ENCODE assay signal across 37 cellular contexts in the genomic region with DNA sequence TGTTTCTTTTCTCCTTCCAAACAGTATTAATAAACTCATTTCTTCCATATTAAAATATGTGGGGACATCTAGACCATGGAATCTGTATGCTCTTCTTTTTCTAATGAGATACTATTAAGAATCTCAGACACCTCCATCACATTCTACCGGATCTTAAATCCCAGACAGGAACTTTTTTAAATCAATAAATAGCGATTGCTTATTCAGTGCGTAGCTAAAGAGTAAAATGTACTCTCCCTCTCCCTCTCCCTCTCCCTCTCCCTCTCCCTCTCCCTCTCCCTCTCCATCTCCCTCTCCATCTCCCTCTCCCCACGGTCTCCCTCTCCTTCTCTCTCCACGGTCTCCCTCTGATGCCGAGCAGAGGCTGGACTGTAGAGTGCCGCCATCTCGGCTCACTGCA.
A peak's percentile ranks its signal among the peaks of the same experiment; 100 is the strongest.
DNase-seq lines count a peak whose midpoint lies in the region; ATAC-seq, FAIRE-seq and TF ChIP-seq lines count a peak whose summit lies in the region.
"Had no signal": no experiment of that assay in that cellular context is flagged by ENCODE, and none has a peak within 500 bp of the region (broad histone marks: within the 10 kb centered on the region; RNA-seq: fewer than 3 reads in every experiment).

No MANE protein-coding gene starts in this region.

- H3K4me2 ChIP-seq in HepG2 (ENCODE audit: low read depth, low read length) (no peak overlapping the region), K562 (ENCODE audit: insufficient read depth, low read length) (no peak overlapping the region)
- H3K4me2 ChIP-seq: A549; BLaER1; BLaER1 treated with 17β-estradiol and CSF1 and Interleukin-3, amounts not matched to agents 10 nM and 100 nM had no signal

- TF ChIP-seq POLR2A in HepG2 (IDR thresholded peaks at IDR 0.05; ENCODE audit: insufficient read depth in 1 of 2, low read depth in 2 of 2, low read length in 2 of 2): no peak
- no peak for TF ChIP-seq POLR2A in right lobe of liver (IDR thresholded peaks at IDR 0.05)
- TF ChIP-seq POLR2A in K562 (conservative IDR thresholded peaks at IDR 0.05): no peak
- no peak for TF ChIP-seq POLR2A in testis (IDR thresholded peaks at IDR 0.05)

- no peaks in the 10 kb centered on the region for H3K79me2 ChIP-seq in HepG2 (ENCODE audit: insufficient read depth, low read length)
- no peaks in the 10 kb centered on the region for H3K79me2 ChIP-seq in K562 (ENCODE audit: control insufficient read depth, insufficient read depth, low read length)

- CTCF ChIA-PET in HepG2 (lab: Yijun Ruan, JAX; ENCODE audit: low intra/inter-chr PET ratio, low total read pairs) (no interaction called here), K562 (lab: Yijun Ruan, JAX; ENCODE audit: low intra/inter-chr PET ratio) (no interaction called here)

- peaks cover 22% of the 10 kb centered on the region for H3K27me3 Mint-ChIP-seq in central memory CD8-positive, alpha-beta T cell
- H3K27me3 Mint-ChIP-seq: CD4-positive, alpha-beta T cell had no signal

- H3K36me3 ChIP-seq in HepG2 (replicated peaks in 1 of 2; ENCODE audit: control insufficient read depth in 1 of 2, insufficient read depth in 2 of 2, low read length in 2 of 2) (no peaks in the 10 kb centered on the region), right lobe of liver (no peaks in the 10 kb centered on the region), K562 (ENCODE audit: control insufficient read depth, insufficient read depth, low read length) (no peaks in the 10 kb centered on the region), testis (ENCODE audit: low read depth, missing control alignments) (no peaks in the 10 kb centered on the region)
- H3K36me3 ChIP-seq: BE2C; BLaER1; BLaER1 treated with 17β-estradiol and CSF1 and Interleukin-3, amounts not matched to agents 10 nM and 100 nM had no signal

- TF ChIP-seq RAD21 in HepG2 (CRISPR knock-in tag; IDR thresholded peaks at IDR 0.05) (no peak), K562 (CRISPR knock-in tag; conservative IDR thresholded peaks at IDR 0.05 in 1 of 2, IDR thresholded peaks at IDR 0.05 in 1 of 2) (no peak)

- BruUV-seq in HepG2 (replicated peaks; lab: Mats Ljungman, UMichigan): no TSS peak
- BruUV-seq in K562 (replicated peaks; lab: Mats Ljungman, UMichigan): no TSS peak

- H3K27ac ChIP-seq in HepG2 (ENCODE audit: extremely low read length, insufficient read depth, low read length) (no peak overlapping the region), right lobe of liver (no peak overlapping the region), K562 (ENCODE audit: extremely low read depth, low read depth, low read length) (no peak overlapping the region), testis (no peak overlapping the region)
- H3K27ac ChIP-seq: 22Rv1; A549; BLaER1; BLaER1 treated with 17β-estradiol and CSF1 and Interleukin-3, amounts not matched to agents 10 nM and 100 nM; C4-2B had no signal

- H3K27me3 ChIP-seq in HepG2 (ENCODE audit: control insufficient read depth in 1 of 2, insufficient read depth in 2 of 2, low read length in 2 of 2): no peaks in the 10 kb centered on the region; a peak in 1 of 5 replicates
- H3K27me3 ChIP-seq in right lobe of liver: no peaks in the 10 kb centered on the region
- peaks cover 6 to 9% of the 10 kb centered on the region in 2 experiments; a peak in 2 of 5 replicates for H3K27me3 ChIP-seq in K562 (ENCODE audit: control insufficient read depth in 2 of 2, insufficient read depth in 2 of 2, low read length in 2 of 2)
- no peaks in the 10 kb centered on the region for H3K27me3 ChIP-seq in testis
- H3K27me3 ChIP-seq: BE2C; BLaER1; BLaER1 treated with 17β-estradiol and CSF1 and Interleukin-3, amounts not matched to agents 10 nM and 100 nM had no signal

- H3K4me3 Mint-ChIP-seq in central memory CD8-positive, alpha-beta T cell: no peak overlapping the region
- H3K4me3 Mint-ChIP-seq: B cell; CD4-positive, alpha-beta T cell; CD4-positive, CD25-positive, alpha-beta regulatory T cell; CD8-positive, alpha-beta memory T cell; CD8-positive, alpha-beta T cell had no signal

- DNase-seq in HepG2 (ENCODE audit: low spot score) (no peak), right lobe of liver (no peak), K562 (ENCODE audit: extremely low read depth in 1 of 4, low spot score in 3 of 4) (no peak), testis (no peak), cerebellar nuclear complex (lab: John Stamatoyannopoulos, UW) (no peak)
- DNase-seq in central memory CD8-positive, alpha-beta T cell (ENCODE audit: low spot score in 2 of 2): no peak
- DNase-seq in stimulated activated CD4-positive, alpha-beta T cell treated with anti-CD3 and anti-CD28 coated beads, Interleukin-2, amount 100 ng/mL, for 48 hours: no peak
- DNase-seq: 8988T; ACHN; AML-193; BE2C; C1 segment of cervical spinal cord; Caco-2; Calu3; CD4-positive, alpha-beta memory T cell; CD4-positive, alpha-beta T cell; CD4-positive, CD25-positive, alpha-beta regulatory T cell; CD8-positive, alpha-beta memory T cell; CD8-positive, alpha-beta T cell; COR-L47; DMS 273 treated with DMSO at 0.1 percent for 48 hours; DMS153; DMS53; DMS79; DMS79 treated with DMSO at 0.1 percent for 48 hours; DND-41; EL had no signal

- no peak overlapping the region for H3K9ac ChIP-seq in HepG2 (ENCODE audit: insufficient read depth, low read depth, low read length)
- no peak overlapping the region for H3K9ac ChIP-seq in K562 (ENCODE audit: insufficient read depth in 1 of 2, low read depth in 2 of 2, low read length in 2 of 2)
- H3K9ac ChIP-seq: BLaER1; BLaER1 treated with 17β-estradiol and CSF1 and Interleukin-3, amounts not matched to agents 10 nM and 100 nM had no signal

- 52% methylated on average over 8 of the region's 8 CpGs for WGBS in HepG2 (ENCODE audit: low lambda C conversion rate)
- 90% methylated on average over 3 of the region's 8 CpGs for WGBS in right lobe of liver (ENCODE audit: insufficient coverage, low coverage, low lambda C conversion rate, missing lambda C conversion rate)
- WGBS in K562 (ENCODE audit: insufficient coverage, low coverage, missing lambda C conversion rate): 0% methylated on average over 1 of the region's 8 CpGs
- 70 to 77% methylated on average over 8 of the region's 8 CpGs for WGBS in testis, 2 donors

- H3K9me1 ChIP-seq in K562 (ENCODE audit: control insufficient read depth, insufficient read depth, low read length): no peaks in the 10 kb centered on the region

- POLR2A ChIA-PET in HepG2 (lab: Yijun Ruan, JAX): no interaction called here
- POLR2A ChIA-PET in K562 (lab: Yijun Ruan, JAX): interaction anchor here (0.6 kb wide), 1 partner anchor 348 kb away, joined by 3 read pairs; no protein-coding TSS in a partner anchor

- no peaks in the 10 kb centered on the region for H3K4me1 Mint-ChIP-seq in central memory CD8-positive, alpha-beta T cell
- H3K4me1 Mint-ChIP-seq: B cell; CD4-positive, alpha-beta memory T cell; CD4-positive, CD25-positive, alpha-beta regulatory T cell; CD8-positive, alpha-beta memory T cell had no signal

- no peaks in the 10 kb centered on the region for H3K9me3 Mint-ChIP-seq in central memory CD8-positive, alpha-beta T cell
- H3K9me3 Mint-ChIP-seq: CD4-positive, alpha-beta T cell; CD8-positive, alpha-beta memory T cell; CD8-positive, alpha-beta T cell had no signal

- H3K36me3 Mint-ChIP-seq in central memory CD8-positive, alpha-beta T cell (ENCODE audit: insufficient read depth): no peaks in the 10 kb centered on the region
- H3K36me3 Mint-ChIP-seq: CD14-positive monocyte; CD4-positive, alpha-beta memory T cell; CD4-positive, CD25-positive, alpha-beta regulatory T cell; CD8-positive, alpha-beta memory T cell; CD8-positive, alpha-beta T cell had no signal

- H3K4me1 ChIP-seq in HepG2 (ENCODE audit: insufficient read depth, low read length) (no peaks in the 10 kb centered on the region), right lobe of liver (no peaks in the 10 kb centered on the region), K562 (replicated peaks in 1 of 2; ENCODE audit: control insufficient read depth in 2 of 2, insufficient read depth in 2 of 2, low read length in 2 of 2) (no peaks in the 10 kb centered on the region), testis (no peaks in the 10 kb centered on the region)
- H3K4me1 ChIP-seq: A549; BE2C; BLaER1; BLaER1 treated with 17β-estradiol and CSF1 and Interleukin-3, amounts not matched to agents 10 nM and 100 nM; Caco-2 had no signal

- H3K4me3 ChIP-seq in HepG2 (replicated peaks in 1 of 3; ENCODE audit: insufficient read depth in 1 of 3, low read depth in 2 of 3, low read length in 3 of 3) (no peak overlapping the region), right lobe of liver (no peak overlapping the region), K562 (no peak overlapping the region), testis (peak overlapping the region; percentile 21 to 44)
- H3K4me3 ChIP-seq: A549; BLaER1; BLaER1 treated with 17β-estradiol and CSF1 and Interleukin-3, amounts not matched to agents 10 nM and 100 nM had no signal

- no peak for TF ChIP-seq EP300 in HepG2 (IDR thresholded peaks at IDR 0.05; ENCODE audit: low read depth in 2 of 2, low read length in 2 of 2)
- no peak for TF ChIP-seq EP300 in HepG2 (CRISPR knock-in tag; IDR thresholded peaks at IDR 0.05; ENCODE audit: borderline replicate concordance)
- no peak for TF ChIP-seq EP300 in K562 (IDR thresholded peaks at IDR 0.05; ENCODE audit: low read length)

- in situ Hi-C loops in HepG2 (cut with HindIII; ENCODE audit: extremely low pct_ligation_motif_present, low pct_unique_long_range_greater_than_20kb) (no loop called here), K562 (cut with MboI) (no loop called here)

- TF ChIP-seq CTCF in HepG2 (CRISPR knock-in tag; IDR thresholded peaks at IDR 0.05): no peak
- no peak for TF ChIP-seq CTCF in right lobe of liver (IDR thresholded peaks at IDR 0.05)
- TF ChIP-seq CTCF in K562 (IDR thresholded peaks at IDR 0.05 in 2 of 3, conservative IDR thresholded peaks at IDR 0.05 in 1 of 3; ENCODE audit: insufficient read depth in 2 of 3, low read depth in 1 of 3, low read length in 3 of 3): no peak
- TF ChIP-seq CTCF in testis (IDR thresholded peaks at IDR 0.05): no peak

- no peak for FAIRE-seq in HepG2 (lab: Jason Lieb, UNC)
- no peak for FAIRE-seq in K562 (lab: Jason Lieb, UNC)
- FAIRE-seq: A204.1, A549, D721Med had no signal

- ATAC-seq in HepG2: no peak
- ATAC-seq in right lobe of liver: no peak
- ATAC-seq in K562: no peak
- ATAC-seq in central memory CD8-positive, alpha-beta T cell (replicated peaks; ENCODE audit: extremely low read depth, poor library complexity, severe bottlenecking): no peak
- no peak for ATAC-seq in GM21619 (IDR thresholded peaks at IDR 0.05; ENCODE audit: unreplicated experiment)
- ATAC-seq: A549; CD8-positive, alpha-beta T cell had no signal

- intact Hi-C loops in HepG2 (cut with micrococcal nuclease; ENCODE audit: unreplicated experiment): no loop called here
- intact Hi-C loops in right lobe of liver (cut with DNase I): no loop called here
- intact Hi-C loops in K562 (cut with micrococcal nuclease): no loop called here
- intact Hi-C loops in testis (cut with DNase I; ENCODE audit: low total_unique reads): no loop called here

- no peaks in the 10 kb centered on the region for H3K9me3 ChIP-seq in HepG2 (ENCODE audit: low read length)
- H3K9me3 ChIP-seq in right lobe of liver: no peaks in the 10 kb centered on the region
- H3K9me3 ChIP-seq in K562 (replicated peaks; ENCODE audit: control insufficient read depth, insufficient read depth, low read depth, low read length): no peaks in the 10 kb centered on the region
- H3K9me3 ChIP-seq in testis: no peaks in the 10 kb centered on the region
- H3K9me3 ChIP-seq: A549, BE2C, Caco-2 had no signal

- H4K20me1 ChIP-seq in HepG2 (ENCODE audit: insufficient read depth, low read length) (no peaks in the 10 kb centered on the region), K562 (replicated peaks; ENCODE audit: control insufficient read depth, insufficient read depth, low read length) (no peaks in the 10 kb centered on the region)
- H4K20me1 ChIP-seq: BLaER1; BLaER1 treated with 17β-estradiol and CSF1 and Interleukin-3, amounts not matched to agents 10 nM and 100 nM had no signal

- H3K27ac Mint-ChIP-seq in central memory CD8-positive, alpha-beta T cell (ENCODE audit: low read depth): peak overlapping the region; percentile 45
- H3K27ac Mint-ChIP-seq: B cell; CD14-positive monocyte; CD4-positive, alpha-beta memory T cell; CD4-positive, alpha-beta T cell; CD4-positive, CD25-positive, alpha-beta regulatory T cell; CD8-positive, alpha-beta memory T cell; CD8-positive, alpha-beta T cell had no signal

- no peak overlapping the region for H2AFZ ChIP-seq in HepG2 (ENCODE audit: low read length)
- no peak overlapping the region for H2AFZ ChIP-seq in K562 (ENCODE audit: low read depth, low read length)

Comparison
In these comparisons a context has a peak if more than half of its experiments do, and no peak if none do; other contexts are left out.
1. H3K4me3 ChIP-seq: peak in testis (2 of 2); none in HepG2 (0 of 3), right lobe of liver (0 of 3) and K562 (single experiment).